ENCODE assay signal across 15 cellular contexts in the genomic region with DNA sequence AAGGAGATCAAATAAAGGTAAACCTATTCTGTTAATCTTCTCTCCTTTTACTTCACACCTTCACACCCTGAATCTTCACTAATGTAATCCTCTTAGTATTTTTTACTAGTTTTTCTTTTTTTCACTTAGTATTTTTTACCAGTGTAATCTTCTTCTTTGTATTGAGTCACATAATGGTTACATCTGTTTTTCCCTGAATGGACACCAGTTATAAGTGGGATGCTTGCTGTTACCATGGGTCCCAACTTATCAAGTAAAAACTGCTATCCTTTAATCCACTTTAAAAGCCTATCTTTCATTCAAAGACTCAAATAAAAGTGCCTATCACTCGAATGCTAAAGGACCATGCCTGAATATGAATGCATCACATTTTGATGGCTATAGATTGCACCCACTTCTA.
"Had no signal": no experiment of that assay in that cellular context is flagged by ENCODE, and none has a peak within 500 bp of the region (broad histone marks: within the 10 kb centered on the region; RNA-seq: fewer than 3 reads in every experiment).

No MANE protein-coding gene starts in this region.

- H3K27ac Mint-ChIP-seq: activated naive CD4-positive, alpha-beta T cell treated with anti-CD3 and anti-CD28 coated beads, Interleukin-2, amount 10 ng/mL, durations not matched to agents 7 days and 5 days; activated naive CD8-positive, alpha-beta T cell treated with anti-CD3 and anti-CD28 coated beads, Interleukin-2, amount 10 ng/mL, durations not matched to agents 7 days and 5 days had no signal

- DNase-seq: activated CD4-positive, alpha-beta T cell treated with anti-CD3 and anti-CD28 coated beads for 4 hours; activated CD4-positive, alpha-beta T cell treated with anti-CD3 and anti-CD28 coated beads, Interleukin-2, amount 50 U/mL, for 4 hours; activated gamma-delta T cell; activated naive CD4-positive, alpha-beta T cell treated with anti-CD3 and anti-CD28 coated beads, Interleukin-2, amount 10 ng/mL, durations not matched to agents 7 days and 5 days; activated naive CD8-positive, alpha-beta T cell treated with anti-CD3 and anti-CD28 coated beads, Interleukin-2, amount 10 ng/mL, durations not matched to agents 7 days and 5 days; left colon; midbrain; natural killer cell; right cardiac atrium; spleen; stimulated activated naive CD4-positive, alpha-beta T cell; T-helper 1 cell had no signal

- H3K27me3 Mint-ChIP-seq: activated naive CD4-positive, alpha-beta T cell treated with anti-CD3 and anti-CD28 coated beads, Interleukin-2, amount 10 ng/mL, durations not matched to agents 7 days and 5 days; activated naive CD8-positive, alpha-beta T cell treated with anti-CD3 and anti-CD28 coated beads, Interleukin-2, amount 10 ng/mL, durations not matched to agents 7 days and 5 days; brain had no signal

- H3K9me3 Mint-ChIP-seq: activated naive CD4-positive, alpha-beta T cell treated with anti-CD3 and anti-CD28 coated beads, Interleukin-2, amount 10 ng/mL, durations not matched to agents 7 days and 5 days; activated naive CD8-positive, alpha-beta T cell treated with anti-CD3 and anti-CD28 coated beads, Interleukin-2, amount 10 ng/mL, durations not matched to agents 7 days and 5 days; activated T-helper 1 cell treated with anti-CD3 and anti-CD28 coated beads, Interleukin-12 subunit alpha, Interleukin-12 subunit beta, Interleukin-2, Interleukin-4 antibody, amounts not matched to agents 30 ng/mL and 10 ng/mL and 1 ng/mL, durations not matched to agents 14 hours and 24 hours and 36 hours; brain; natural killer cell had no signal

- H3K4me1 Mint-ChIP-seq: activated naive CD4-positive, alpha-beta T cell treated with anti-CD3 and anti-CD28 coated beads, Interleukin-2, amount 10 ng/mL, durations not matched to agents 7 days and 5 days had no signal

- H3K4me3 Mint-ChIP-seq: activated naive CD4-positive, alpha-beta T cell treated with anti-CD3 and anti-CD28 coated beads, Interleukin-2, amount 10 ng/mL, durations not matched to agents 7 days and 5 days; activated naive CD8-positive, alpha-beta T cell treated with anti-CD3 and anti-CD28 coated beads, Interleukin-2, amount 10 ng/mL, durations not matched to agents 7 days and 5 days; activated T-helper 1 cell treated with anti-CD3 and anti-CD28 coated beads, Interleukin-12 subunit alpha, Interleukin-12 subunit beta, Interleukin-2, Interleukin-4 antibody, amounts not matched to agents 30 ng/mL and 10 ng/mL and 1 ng/mL, durations not matched to agents 14 hours and 24 hours and 36 hours; brain; natural killer cell had no signal

- ATAC-seq: gastroesophageal sphincter, left colon, natural killer cell, right cardiac atrium had no signal
